Comparison of ENCODE assay signal across 8 cellular contexts in the genomic region with DNA sequence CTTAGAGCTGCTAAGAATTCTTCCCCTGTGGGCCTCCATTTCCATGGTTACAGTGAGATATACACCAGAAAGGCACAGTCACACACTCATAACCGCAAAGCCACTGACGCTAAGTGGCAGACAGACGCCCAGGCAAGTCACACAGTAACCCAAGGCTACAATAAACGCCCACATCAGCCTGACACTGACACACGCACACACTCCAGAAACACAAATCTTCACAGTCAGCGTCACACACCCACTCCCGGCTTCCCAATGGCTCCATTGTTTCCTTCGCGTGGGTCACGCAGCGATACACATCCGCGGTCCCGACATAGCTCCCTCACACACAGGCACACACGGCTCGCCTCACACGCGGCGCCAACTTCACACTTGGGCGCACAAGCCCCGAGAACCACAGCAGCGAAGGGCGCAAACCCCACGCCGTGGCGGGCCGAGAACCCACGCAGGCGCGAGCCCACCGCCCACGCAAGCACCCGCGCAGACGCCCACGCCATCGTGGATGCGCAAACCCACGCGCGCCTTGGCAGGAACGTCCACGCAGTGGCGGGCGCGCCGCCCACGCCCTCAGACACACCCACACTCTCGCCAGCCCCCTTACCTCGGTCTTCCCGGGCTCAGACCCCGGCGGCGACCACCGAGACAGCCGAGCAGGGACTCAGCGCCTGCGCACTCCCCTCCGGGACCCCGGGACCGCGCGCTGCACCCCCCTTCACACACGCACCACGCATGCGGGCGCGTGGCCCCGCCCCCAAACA. TPM values are rescaled to one million over a fixed set of nuclear protein-coding genes. Genes with fewer than 3 reads are reported as not detected.
DNase-seq lines count a peak whose midpoint lies in the region; ATAC-seq and TF ChIP-seq lines count a peak whose summit lies in the region.

ZNF667 (minus strand) TSS at position 675 of the 758 bp plus-strand sequence. CDS start 14,975 bp downstream, outside the sequence.

- peak within 1 kb of the TSS; percentile 64 for H3K27ac ChIP-seq in CD4-positive, CD25-positive, alpha-beta regulatory T cell (ENCODE audit: insufficient read depth, low read length, poor library complexity, severe bottlenecking)
- peak within 1 kb of the TSS; percentile 32 to 82 (median 66) for H3K27ac ChIP-seq in body of pancreas

- H3K27ac Mint-ChIP-seq in CD4-positive, CD25-positive, alpha-beta regulatory T cell, result peak within 1 kb of the TSS; percentile 29 to 92 (median 60)
- H3K27ac Mint-ChIP-seq in Calu3 (ENCODE audit: unreplicated experiment), result no peak within 1 kb of the TSS

- peak; percentile 1 to 32 (median 5) for DNase-seq in CD4-positive, CD25-positive, alpha-beta regulatory T cell
- DNase-seq in OCI-M1 (lab: John Stamatoyannopoulos, UW) (peak; percentile 86), body of pancreas (peak in 2 of 4 donors; percentile 5 to 23), iris pigment epithelial cell (ENCODE audit: low read depth) (peak; percentile 42), Calu3 (no peak), SIG-M5 treated with dmso at 0.1 percent for 504 hours (lab: John Stamatoyannopoulos, UW; ENCODE audit: unreplicated experiment) (no peak), NCI-H510A (lab: John Stamatoyannopoulos, UW) (no peak)
- DNase-seq in stimulated activated CD4-positive, alpha-beta T cell treated with anti-CD3 and anti-CD28 coated beads, Interleukin-1b, Interleukin-23, amount 100 ng/mL, for 48 hours, result peak; percentile 41

- peaks cover 5% of the 10 kb centered on the region for H3K27me3 Mint-ChIP-seq in CD4-positive, CD25-positive, alpha-beta regulatory T cell
- H3K27me3 Mint-ChIP-seq in Calu3 (ENCODE audit: unreplicated experiment), result no peaks in the 10 kb centered on the region

- H3K9me3 ChIP-seq in CD4-positive, CD25-positive, alpha-beta regulatory T cell (ENCODE audit: control insufficient read depth in 2 of 2, low read length in 2 of 2), result peaks cover 35 to 71% of the 10 kb centered on the region in 2 experiments
- H3K9me3 ChIP-seq in body of pancreas, result peaks cover 0 to 35% (median 0%) of the 10 kb centered on the region in 3 donors

- intact Hi-C loops in body of pancreas (cut with DNase I) (no loop called here), Calu3 (cut with micrococcal nuclease; ENCODE audit: unreplicated experiment) (no loop called here)

- peaks cover 12% of the 10 kb centered on the region for H3K36me3 Mint-ChIP-seq in CD4-positive, CD25-positive, alpha-beta regulatory T cell
- no peaks in the 10 kb centered on the region for H3K36me3 Mint-ChIP-seq in Calu3 (ENCODE audit: insufficient read depth, unreplicated experiment)

- peak within 1 kb of the TSS in 3 of 4 donors; percentile 67 to 89 (median 89) for H3K4me3 Mint-ChIP-seq in CD4-positive, CD25-positive, alpha-beta regulatory T cell
- no peak within 1 kb of the TSS for H3K4me3 Mint-ChIP-seq in Calu3 (ENCODE audit: low read depth, unreplicated experiment)

- peaks cover 3% of the 10 kb centered on the region for H3K4me1 ChIP-seq in CD4-positive, CD25-positive, alpha-beta regulatory T cell (ENCODE audit: control insufficient read depth, insufficient read depth, low read length, poor library complexity, severe bottlenecking)
- peaks cover 5% of the 10 kb centered on the region for H3K4me1 ChIP-seq in body of pancreas

- 1 to 2% methylated on average over 21 to 66 of the region's 69 CpGs for WGBS in body of pancreas, 2 donors

- BruUV-seq in Calu3 (replicated peaks; lab: Mats Ljungman, UMichigan), result no TSS peak

- peak in 1 of 3 donors; percentile 24 for TF ChIP-seq POLR2A in body of pancreas (IDR thresholded peaks at IDR 0.05)

- ATAC-seq in CD4-positive, CD25-positive, alpha-beta regulatory T cell (ENCODE audit: low read depth in 2 of 2), result peak; percentile 23 to 33
- ATAC-seq in body of pancreas, result no peak

- H3K9me3 Mint-ChIP-seq in CD4-positive, CD25-positive, alpha-beta regulatory T cell, result peaks cover 4 to 74% (median 34%) of the 10 kb centered on the region in 7 donors
- H3K9me3 Mint-ChIP-seq in Calu3 (ENCODE audit: low read depth, unreplicated experiment), result peaks cover 40% of the 10 kb centered on the region

- CTCF ChIA-PET in Calu3 (lab: Charles Lee), result no interaction called here

- H3K27me3 ChIP-seq in CD4-positive, CD25-positive, alpha-beta regulatory T cell (ENCODE audit: control insufficient read depth, insufficient read depth, low read length), result no peaks in the 10 kb centered on the region
- H3K27me3 ChIP-seq in body of pancreas, result no peaks in the 10 kb centered on the region

- H3K36me3 ChIP-seq in CD4-positive, CD25-positive, alpha-beta regulatory T cell (ENCODE audit: control insufficient read depth, insufficient read depth, low read length), result no peaks in the 10 kb centered on the region
- no peaks in the 10 kb centered on the region for H3K36me3 ChIP-seq in body of pancreas (replicated peaks in 1 of 2; ENCODE audit: insufficient read depth in 1 of 2, low read depth in 2 of 2)

- H3K4me1 Mint-ChIP-seq in CD4-positive, CD25-positive, alpha-beta regulatory T cell, result peaks cover 4 to 20% (median 5%) of the 10 kb centered on the region in 4 donors
- H3K4me1 Mint-ChIP-seq in Calu3 (ENCODE audit: low read depth, unreplicated experiment), result no peaks in the 10 kb centered on the region

- TF ChIP-seq CTCF in body of pancreas (IDR thresholded peaks at IDR 0.05), result no peak
- TF ChIP-seq CTCF in Calu3 (IDR thresholded peaks at IDR 0.05; ENCODE audit: unreplicated experiment), result no peak

- H3K4me3 ChIP-seq in CD4-positive, CD25-positive, alpha-beta regulatory T cell (ENCODE audit: low read depth, low read length), result no peak within 1 kb of the TSS
- H3K4me3 ChIP-seq in body of pancreas, result peak within 1 kb of the TSS; percentile 8 to 31

RNA-seq across cellular contexts. Expression of gene ZNF667, which starts in this region (rescaled TPM):
- total RNA-seq in CD4-positive, CD25-positive, alpha-beta regulatory T cell, result 0.91 TPM
- polyA plus RNA-seq in CD4-positive, CD25-positive, alpha-beta regulatory T cell, result 1 to 10 TPM in 1 of 4 donors, under 1 TPM in 3; 0.14 to 2.5 (median 0.50) TPM
- total RNA-seq in body of pancreas, result 1 to 10 TPM; 1.3 to 2.0 TPM
- total RNA-seq in Calu3 (2022), result not detected in 2 replicates

Comparison
In these comparisons a context has a peak if more than half of its experiments do, and no peak if none do; other contexts are left out.
1. DNase-seq: peak in CD4-positive, CD25-positive, alpha-beta regulatory T cell (3 of 3), OCI-M1 (single experiment), iris pigment epithelial cell (single experiment) and stimulated activated CD4-positive, alpha-beta T cell treated with anti-CD3 and anti-CD28 coated beads, Interleukin-1b, Interleukin-23, amount 100 ng/mL, for 48 hours (single experiment); none in Calu3 (single experiment), SIG-M5 treated with dmso at 0.1 percent for 504 hours (single experiment) and NCI-H510A (single experiment).